Comparison of ENCODE assay signal across 8 cellular contexts in the genomic region with DNA sequence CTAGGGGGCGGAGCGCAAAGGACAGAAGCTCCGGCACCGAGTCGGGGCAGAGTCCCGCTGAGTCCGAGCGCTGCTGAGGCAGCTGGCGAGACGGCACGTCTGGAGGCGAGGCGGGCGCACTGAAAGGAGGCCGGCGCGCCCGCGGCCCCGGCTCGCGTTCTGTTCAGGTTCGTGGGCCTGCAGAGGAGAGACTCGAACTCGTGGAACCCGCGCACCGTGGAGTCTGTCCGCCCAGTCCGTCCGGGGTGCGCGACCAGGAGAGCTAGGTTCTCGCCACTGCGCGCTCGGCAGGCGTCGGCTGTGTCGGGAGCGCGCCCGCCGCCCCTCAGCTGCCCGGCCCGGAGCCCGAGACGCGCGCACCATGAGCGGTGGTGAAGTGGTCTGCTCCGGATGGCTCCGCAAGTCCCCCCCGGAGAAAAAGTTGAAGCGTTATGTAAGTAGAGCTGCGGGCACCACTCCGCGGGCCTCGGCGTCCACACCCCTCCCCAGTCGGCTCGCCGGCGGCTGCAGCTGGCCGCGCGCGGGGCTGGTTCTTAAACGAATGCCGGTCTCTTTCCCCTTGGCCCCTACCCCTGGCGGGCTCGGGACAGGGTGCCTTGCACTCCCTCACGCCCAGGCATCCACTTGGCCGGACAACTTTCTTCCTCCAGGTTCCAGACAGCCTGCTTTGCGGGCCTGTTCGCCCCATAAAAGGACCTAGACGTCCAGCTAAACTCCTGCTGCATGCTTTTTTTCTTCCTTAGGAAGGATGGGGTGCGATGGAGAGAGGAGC. TPM values are rescaled to one million over a fixed set of nuclear protein-coding genes. Genes with fewer than 3 reads are reported as not detected.
DNase-seq lines count a peak whose midpoint lies in the region; ATAC-seq, FAIRE-seq and TF ChIP-seq lines count a peak whose summit lies in the region.

A gene (plus strand): TSS at position 49 of the 772 bp plus-strand sequence. CDS start 313 bp downstream, at position 362.

- H3K4me1 Mint-ChIP-seq in activated T-cell treated with anti-CD3 and anti-CD28 coated beads, Interleukin-2, amount 50 U/mL, for 4 hours (ENCODE audit: low read depth) = peaks cover 6% of the 10 kb centered on the region
- peaks cover 32% of the 10 kb centered on the region for H3K4me1 Mint-ChIP-seq in neural crest cell

- H3K27me3 Mint-ChIP-seq in activated T-cell treated with anti-CD3 and anti-CD28 coated beads, Interleukin-2, amount 50 U/mL, for 4 hours (ENCODE audit: low read depth) = peaks cover 48% of the 10 kb centered on the region
- H3K27me3 Mint-ChIP-seq in neural crest cell (ENCODE audit: low read depth) = no peaks in the 10 kb centered on the region

- H3K9me3 Mint-ChIP-seq in activated T-cell treated with anti-CD3 and anti-CD28 coated beads, Interleukin-2, amount 50 U/mL, for 4 hours = no peaks in the 10 kb centered on the region
- no peaks in the 10 kb centered on the region for H3K9me3 Mint-ChIP-seq in neural crest cell

- no peaks in the 10 kb centered on the region for H3K36me3 Mint-ChIP-seq in activated T-cell treated with anti-CD3 and anti-CD28 coated beads, Interleukin-2, amount 50 U/mL, for 4 hours (ENCODE audit: insufficient read depth)
- no peaks in the 10 kb centered on the region for H3K36me3 Mint-ChIP-seq in neural crest cell (ENCODE audit: low read depth)

- TF ChIP-seq CTCF in C4-2B (conservative IDR thresholded peaks at IDR 0.05) = no peak
- peak; percentile 48 for TF ChIP-seq CTCF in neural crest cell (conservative IDR thresholded peaks at IDR 0.05)

- DNase-seq in GM18507 (ENCODE audit: extremely low spot score, insufficient read length, low read depth) (peak; percentile 52), NCI-H2227 treated with DMSO at 0.1 percent for 48 hours (lab: John Stamatoyannopoulos, UW) (peak; percentile 48), foreskin melanocyte (peak; percentile 83), neural crest cell (ENCODE audit: low read depth, low spot score) (peak; percentile 66), NK-92 (lab: John Stamatoyannopoulos, UW; ENCODE audit: unreplicated experiment) (no peak)
- DNase-seq in activated T-cell treated with anti-CD3 and anti-CD28 coated beads, Interleukin-2, amount 50 U/mL, for 4 hours = no peak

- peak; percentile 53 for FAIRE-seq in GM18507 (lab: Jason Lieb, UNC)

- H3K4me3 Mint-ChIP-seq in activated T-cell treated with anti-CD3 and anti-CD28 coated beads, Interleukin-2, amount 50 U/mL, for 4 hours = peak within 1 kb of the TSS; percentile 77
- peak within 1 kb of the TSS; percentile 96 for H3K4me3 Mint-ChIP-seq in neural crest cell

- peak within 1 kb of the TSS; percentile 69 for H3K27ac ChIP-seq in C4-2B

- peak; percentile 66 for ATAC-seq in HG02852 (IDR thresholded peaks at IDR 0.05; ENCODE audit: unreplicated experiment)
- ATAC-seq in activated T-cell treated with anti-CD3 and anti-CD28 coated beads, Interleukin-2, amount 50 U/mL, for 4 hours = peak; percentile 48 to 53

- H3K27ac Mint-ChIP-seq in neural crest cell (ENCODE audit: unreplicated experiment) = peak within 1 kb of the TSS; percentile 98

RNA-seq across cellular contexts. Expression of the gene that starts here (rescaled TPM):
- total RNA-seq in activated T-cell treated with anti-CD3 and anti-CD28 coated beads, Interleukin-2, amount 50 U/mL, for 4 hours = under 1 TPM; 0.30 to 0.95 (median 0.61) TPM
- total RNA-seq in neural crest cell = 27.2 and 29.2 TPM in 2 replicates

Comparison
In these comparisons a context has a peak if more than half of its experiments do, and no peak if none do; other contexts are left out.
1. RNA of the gene that starts here (total RNA-seq): 27.2 to 29.2 TPM in neural crest cell; 0.30 to 0.95 TPM in activated T-cell treated with anti-CD3 and anti-CD28 coated beads, Interleukin-2, amount 50 U/mL, for 4 hours; every median in the first group is over 10 times any median in the second.
2. Peak in ATAC-seq in activated T-cell treated with anti-CD3 and anti-CD28 coated beads, Interleukin-2, amount 50 U/mL, for 4 hours; RNA of the gene not detected or under 1 TPM.
3. DNase-seq: peak in GM18507 (single experiment), NCI-H2227 treated with DMSO at 0.1 percent for 48 hours (single experiment), foreskin melanocyte (single experiment) and neural crest cell (single experiment); none in activated T-cell treated with anti-CD3 and anti-CD28 coated beads, Interleukin-2, amount 50 U/mL, for 4 hours (single experiment) and NK-92 (single experiment).